1 cellular context compared by ENCODE assay signal in the genomic region with DNA sequence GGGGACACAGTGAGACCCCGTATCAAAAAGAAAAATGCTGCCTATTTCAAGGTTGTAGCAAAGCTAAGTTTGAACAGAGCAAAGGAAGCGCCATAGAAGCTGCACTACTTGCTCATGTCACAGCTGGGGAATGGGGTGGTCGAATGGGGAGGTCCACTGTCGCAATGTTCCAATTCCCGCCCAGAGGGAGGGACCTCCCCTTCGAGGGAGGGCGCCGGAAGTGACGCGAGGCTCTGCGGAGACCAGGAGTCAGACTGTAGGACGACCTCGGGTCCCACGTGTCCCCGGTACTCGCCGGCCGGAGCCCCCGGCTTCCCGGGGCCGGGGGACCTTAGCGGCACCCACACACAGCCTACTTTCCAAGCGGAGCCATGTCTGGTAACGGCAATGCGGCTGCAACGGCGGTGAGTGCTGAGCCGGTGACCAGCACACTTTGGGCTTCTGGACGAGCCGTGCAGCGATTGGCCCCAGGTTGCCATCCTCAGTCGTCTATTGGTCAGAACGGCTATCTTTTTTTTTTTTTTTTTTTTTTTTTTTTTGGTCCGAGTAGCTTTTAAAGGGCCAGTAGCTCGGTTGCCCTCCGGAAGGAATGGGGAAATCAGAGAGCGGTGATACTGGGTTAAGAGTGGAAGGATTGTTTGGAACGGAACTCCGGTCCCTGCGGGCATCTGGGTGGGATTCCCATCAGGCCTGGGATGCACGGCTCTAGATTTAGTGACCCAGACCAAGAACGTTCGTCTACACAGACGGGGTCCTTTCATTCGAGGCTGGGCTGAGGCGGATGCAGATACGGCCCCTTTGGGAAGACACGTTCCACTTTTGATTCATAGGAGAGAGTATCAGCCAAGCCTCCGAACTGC.
TF ChIP-seq lines count a peak whose summit lies in the region.

Gene HMBS (plus strand): TSS at position 219 of the 860 bp plus-strand sequence. CDS start 153 bp downstream, at position 372.

TF ChIP-seq in HepG2, 621 proteins besides CTCF, POLR2A, EP300 and RAD21 (continued from another document and continues in another):
- TF ChIP-seq KIAA2018 (CRISPR knock-in tag; IDR thresholded peaks at IDR 0.05; ENCODE audit: borderline replicate concordance): no peak
- TF ChIP-seq ARNT2 (CRISPR knock-in tag; IDR thresholded peaks at IDR 0.05; ENCODE audit: low read depth): peak; percentile 57; the same call in 1 of the 2 replicates
- TF ChIP-seq NR2C2 (CRISPR knock-in tag; IDR thresholded peaks at IDR 0.05; ENCODE audit: borderline replicate concordance): peak; percentile 82; the same call in 1 of the 2 replicates
- no peak for TF ChIP-seq ZNF773 (CRISPR knock-in tag; IDR thresholded peaks at IDR 0.05; ENCODE audit: borderline replicate concordance)
- TF ChIP-seq EED (CRISPR knock-in tag; IDR thresholded peaks at IDR 0.05): no peak
- no peak for TF ChIP-seq ZNF564 (CRISPR knock-in tag; IDR thresholded peaks at IDR 0.05)
- TF ChIP-seq PPARG (CRISPR knock-in tag; conservative IDR thresholded peaks at IDR 0.05): peak; percentile 55
- TF ChIP-seq ZNF225 (CRISPR knock-in tag; IDR thresholded peaks at IDR 0.05): no peak
- no peak for TF ChIP-seq ZNF816 (CRISPR knock-in tag; IDR thresholded peaks at IDR 0.05; ENCODE audit: borderline replicate concordance)
- TF ChIP-seq NRL (CRISPR knock-in tag; IDR thresholded peaks at IDR 0.05; ENCODE audit: borderline replicate concordance): peak; percentile 62; the same call in 1 of the 2 replicates
- TF ChIP-seq NR2F2 (IDR thresholded peaks at IDR 0.05; ENCODE audit: borderline replicate concordance, low read depth): peak; percentile 33; the same call in 1 of the 2 replicates
- TF ChIP-seq, protein P1, sequence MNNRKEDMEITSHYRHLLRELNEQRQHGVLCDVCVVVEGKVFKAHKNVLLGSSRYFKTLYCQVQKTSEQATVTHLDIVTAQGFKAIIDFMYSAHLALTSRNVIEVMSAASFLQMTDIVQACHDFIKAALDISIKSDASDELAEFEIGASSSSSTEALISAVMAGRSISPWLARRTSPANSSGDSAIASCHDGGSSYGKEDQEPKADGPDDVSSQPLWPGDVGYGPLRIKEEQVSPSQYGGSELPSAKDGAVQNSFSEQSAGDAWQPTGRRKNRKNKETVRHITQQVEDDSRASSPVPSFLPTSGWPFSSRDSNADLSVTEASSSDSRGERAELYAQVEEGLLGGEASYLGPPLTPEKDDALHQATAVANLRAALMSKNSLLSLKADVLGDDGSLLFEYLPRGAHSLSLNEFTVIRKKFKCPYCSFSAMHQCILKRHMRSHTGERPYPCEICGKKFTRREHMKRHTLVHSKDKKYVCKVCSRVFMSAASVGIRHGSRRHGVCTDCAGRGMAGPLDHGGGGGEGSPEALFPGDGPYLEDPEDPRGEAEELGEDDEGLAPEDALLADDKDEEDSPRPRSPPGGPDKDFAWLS (CRISPR knock-in tag; IDR thresholded peaks at IDR 0.05; ENCODE audit: borderline replicate concordance): no peak
- TF ChIP-seq PREB (CRISPR knock-in tag; IDR thresholded peaks at IDR 0.05): no peak
- TF ChIP-seq RBM39 (IDR thresholded peaks at IDR 0.05; ENCODE audit: low read depth, low read length, poor library complexity, severe bottlenecking): peak; percentile 88
- no peak for TF ChIP-seq ZBTB37 (CRISPR knock-in tag; IDR thresholded peaks at IDR 0.05)
- no peak for TF ChIP-seq ZNF333 (CRISPR knock-in tag; IDR thresholded peaks at IDR 0.05; ENCODE audit: borderline replicate concordance)
- peak; percentile 74 for TF ChIP-seq ZNF589 (CRISPR knock-in tag; conservative IDR thresholded peaks at IDR 0.05)
- TF ChIP-seq CREM (IDR thresholded peaks at IDR 0.05): peak; percentile 93
- peak; percentile 51; the same call in 1 of the 2 replicates for TF ChIP-seq CREM (CRISPR knock-in tag; IDR thresholded peaks at IDR 0.05)
- no peak for TF ChIP-seq ZNF709 (CRISPR knock-in tag; IDR thresholded peaks at IDR 0.05)
- peak; percentile 36; the same call in 1 of the 2 replicates for TF ChIP-seq ZNF276 (CRISPR knock-in tag; IDR thresholded peaks at IDR 0.05; ENCODE audit: low read depth)
- TF ChIP-seq PATZ1 (CRISPR knock-in tag; IDR thresholded peaks at IDR 0.05): peak; percentile 85
- 0 out of 2 replicates have a peak, but pooled peaks have one; percentile 35 for TF ChIP-seq CAMTA2 (CRISPR knock-in tag; IDR thresholded peaks at IDR 0.05; ENCODE audit: borderline replicate concordance)
- TF ChIP-seq ZNF20 (CRISPR knock-in tag; IDR thresholded peaks at IDR 0.05): no peak
- TF ChIP-seq ZNF746 (CRISPR knock-in tag; IDR thresholded peaks at IDR 0.05): peak; percentile 95
- 0 out of 2 replicates have a peak, but pooled peaks have one; percentile 18 for TF ChIP-seq ZNF124 (CRISPR knock-in tag; IDR thresholded peaks at IDR 0.05)
- TF ChIP-seq SAFB2 (CRISPR knock-in tag; IDR thresholded peaks at IDR 0.05; ENCODE audit: borderline replicate concordance, low read depth): peak; percentile 42; the same call in 1 of the 2 replicates
- 0 out of 2 replicates have a peak, but pooled peaks have one; percentile 66 for TF ChIP-seq ZBTB42 (CRISPR knock-in tag; IDR thresholded peaks at IDR 0.05)
- TF ChIP-seq FOXP1 (IDR thresholded peaks at IDR 0.05): no peak
- no peak for TF ChIP-seq FOXP1 (CRISPR knock-in tag; IDR thresholded peaks at IDR 0.05)
- TF ChIP-seq, protein P2, sequence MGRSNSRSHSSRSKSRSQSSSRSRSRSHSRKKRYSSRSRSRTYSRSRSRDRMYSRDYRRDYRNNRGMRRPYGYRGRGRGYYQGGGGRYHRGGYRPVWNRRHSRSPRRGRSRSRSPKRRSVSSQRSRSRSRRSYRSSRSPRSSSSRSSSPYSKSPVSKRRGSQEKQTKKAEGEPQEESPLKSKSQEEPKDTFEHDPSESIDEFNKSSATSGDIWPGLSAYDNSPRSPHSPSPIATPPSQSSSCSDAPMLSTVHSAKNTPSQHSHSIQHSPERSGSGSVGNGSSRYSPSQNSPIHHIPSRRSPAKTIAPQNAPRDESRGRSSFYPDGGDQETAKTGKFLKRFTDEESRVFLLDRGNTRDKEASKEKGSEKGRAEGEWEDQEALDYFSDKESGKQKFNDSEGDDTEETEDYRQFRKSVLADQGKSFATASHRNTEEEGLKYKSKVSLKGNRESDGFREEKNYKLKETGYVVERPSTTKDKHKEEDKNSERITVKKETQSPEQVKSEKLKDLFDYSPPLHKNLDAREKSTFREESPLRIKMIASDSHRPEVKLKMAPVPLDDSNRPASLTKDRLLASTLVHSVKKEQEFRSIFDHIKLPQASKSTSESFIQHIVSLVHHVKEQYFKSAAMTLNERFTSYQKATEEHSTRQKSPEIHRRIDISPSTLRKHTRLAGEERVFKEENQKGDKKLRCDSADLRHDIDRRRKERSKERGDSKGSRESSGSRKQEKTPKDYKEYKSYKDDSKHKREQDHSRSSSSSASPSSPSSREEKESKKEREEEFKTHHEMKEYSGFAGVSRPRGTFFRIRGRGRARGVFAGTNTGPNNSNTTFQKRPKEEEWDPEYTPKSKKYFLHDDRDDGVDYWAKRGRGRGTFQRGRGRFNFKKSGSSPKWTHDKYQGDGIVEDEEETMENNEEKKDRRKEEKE (IDR thresholded peaks at IDR 0.05): no peak
- TF ChIP-seq FOXJ3 (CRISPR knock-in tag; IDR thresholded peaks at IDR 0.05; ENCODE audit: borderline replicate concordance): no peak
- no peak for TF ChIP-seq ZSCAN22 (CRISPR knock-in tag; IDR thresholded peaks at IDR 0.05)
- no peak for TF ChIP-seq CBX1 (IDR thresholded peaks at IDR 0.05; ENCODE audit: low read depth)
